11 cellular contexts compared by ENCODE assay signal in the genomic region with DNA sequence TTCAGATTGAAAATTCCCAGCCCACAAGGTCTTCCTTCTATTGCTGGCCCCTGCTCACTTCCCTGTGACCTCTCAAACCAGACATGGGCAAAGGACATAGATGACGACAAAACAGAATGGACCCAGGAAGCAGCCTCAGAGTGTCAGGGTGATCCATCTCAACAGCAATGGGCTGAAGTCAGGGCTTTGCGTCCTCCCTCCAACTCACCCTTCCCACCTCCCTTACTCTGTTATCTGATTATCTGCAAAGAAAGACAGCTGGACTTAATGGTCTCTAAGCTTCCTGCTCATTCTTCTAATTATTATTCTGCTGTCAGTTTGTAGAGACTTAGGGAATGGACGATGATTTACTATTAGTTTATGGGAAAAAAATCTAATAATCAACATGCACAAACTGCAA.
A peak's percentile ranks its signal among the peaks of the same experiment; 100 is the strongest.
DNase-seq lines count a peak whose midpoint lies in the region; ATAC-seq lines count a peak whose summit lies in the region.
"Had no signal": no experiment of that assay in that cellular context is flagged by ENCODE, and none has a peak within 500 bp of the region (broad histone marks: within the 10 kb centered on the region; RNA-seq: fewer than 3 reads in every experiment).

No MANE protein-coding gene starts in this region.

- DNase-seq in EL (peak; percentile 28), left kidney (ENCODE audit: low read depth, low spot score) (peak; percentile 62), GM19238 (ENCODE audit: insufficient read length, low spot score) (no peak), NCI-H2196 treated with DMSO at 0.1 percent for 48 hours (lab: John Stamatoyannopoulos, UW; ENCODE audit: unreplicated experiment) (no peak)
- DNase-seq: C1 segment of cervical spinal cord, Kasumi-1, NCI-H2171 had no signal

- H3K4me1 Mint-ChIP-seq in activated T-helper 17 cell treated with anti-CD3 and anti-CD28 coated beads, Interleukin-2, amount 50 U/mL, for 72 hours = peaks cover 49% of the 10 kb centered on the region

- ATAC-seq in activated T-helper 17 cell treated with anti-CD3 and anti-CD28 coated beads, Interleukin-2, amount 50 U/mL, for 72 hours (replicated peaks) = no peak
- ATAC-seq in HG03439 (IDR thresholded peaks at IDR 0.05; ENCODE audit: unreplicated experiment) = no peak
- no peak for ATAC-seq in GM19452 (IDR thresholded peaks at IDR 0.05; ENCODE audit: unreplicated experiment)

- no peaks in the 10 kb centered on the region for H3K9me3 Mint-ChIP-seq in activated T-helper 17 cell treated with anti-CD3 and anti-CD28 coated beads, Interleukin-2, amount 50 U/mL, for 72 hours

- peak overlapping the region; percentile 51 for H3K4me3 Mint-ChIP-seq in activated T-helper 17 cell treated with anti-CD3 and anti-CD28 coated beads, Interleukin-2, amount 50 U/mL, for 72 hours

- no peaks in the 10 kb centered on the region for H3K27me3 Mint-ChIP-seq in activated T-helper 17 cell treated with anti-CD3 and anti-CD28 coated beads, Interleukin-2, amount 50 U/mL, for 72 hours

- peaks cover 15% of the 10 kb centered on the region for H3K4me1 ChIP-seq in ACC112 (ENCODE audit: control insufficient read depth, insufficient read depth, low read length, unreplicated experiment)

- H3K27ac Mint-ChIP-seq in activated T-helper 17 cell treated with anti-CD3 and anti-CD28 coated beads, Interleukin-2, amount 50 U/mL, for 72 hours = peak overlapping the region; percentile 72

- H3K79me2 ChIP-seq in ACC112 (ENCODE audit: control insufficient read depth, insufficient read depth, low read length, unreplicated experiment) = no peaks in the 10 kb centered on the region

- no peak overlapping the region for H2AFZ ChIP-seq in ACC112 (ENCODE audit: low read length, unreplicated experiment)

- H3K27me3 ChIP-seq in ACC112 (ENCODE audit: insufficient read depth, low read length) = no peaks in the 10 kb centered on the region

- H3K4me3 ChIP-seq in ACC112 (ENCODE audit: low read depth, low read length) = no peak overlapping the region

- peaks cover 63% of the 10 kb centered on the region for H3K36me3 Mint-ChIP-seq in activated T-helper 17 cell treated with anti-CD3 and anti-CD28 coated beads, Interleukin-2, amount 50 U/mL, for 72 hours (ENCODE audit: low read depth)

- H3K27ac ChIP-seq in ACC112 (ENCODE audit: low read depth, low read length) = peak overlapping the region; percentile 37

- H3K36me3 ChIP-seq in ACC112 (ENCODE audit: insufficient read depth, low read length) = no peaks in the 10 kb centered on the region

Comparison
In these comparisons a context has a peak if more than half of its experiments do, and no peak if none do; other contexts are left out.
1. DNase-seq: peak in EL (single experiment) and left kidney (single experiment); none in GM19238 (single experiment) and NCI-H2196 treated with DMSO at 0.1 percent for 48 hours (single experiment).